1 cellular context compared by ENCODE assay signal in the genomic region with DNA sequence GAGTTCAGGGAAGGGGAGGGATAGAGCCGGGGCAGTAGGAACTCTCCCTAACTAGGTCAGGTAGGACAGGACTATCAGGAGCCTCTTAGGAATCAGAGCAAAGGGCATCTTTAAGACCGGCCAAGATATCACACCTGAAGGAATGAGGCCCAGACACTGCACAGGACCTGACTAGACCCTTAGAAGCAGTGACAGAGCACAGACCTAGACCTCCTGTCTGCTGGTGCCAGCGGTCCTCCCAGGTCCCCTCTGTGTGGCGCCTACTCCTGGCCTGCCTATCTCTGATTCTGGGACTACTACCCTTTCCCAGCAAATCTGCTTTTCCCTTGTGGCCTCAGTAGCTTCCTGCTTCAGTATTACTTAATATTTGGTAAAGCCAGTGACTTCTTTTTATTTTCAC.
TF ChIP-seq lines count a peak whose summit lies in the region.

No MANE protein-coding gene starts in this region.

TF ChIP-seq in K562, 482 proteins besides CTCF, POLR2A, EP300 and RAD21:
- TF ChIP-seq ZNF41 (CRISPR knock-in tag; conservative IDR thresholded peaks at IDR 0.05), result no peak
- no peak for TF ChIP-seq ZFP30 (CRISPR knock-in tag; IDR thresholded peaks at IDR 0.05; ENCODE audit: borderline replicate concordance)
- no peak for TF ChIP-seq MGA (IDR thresholded peaks at IDR 0.05)
- TF ChIP-seq PKNOX1 (IDR thresholded peaks at IDR 0.05), result no peak
- TF ChIP-seq, protein P1, sequence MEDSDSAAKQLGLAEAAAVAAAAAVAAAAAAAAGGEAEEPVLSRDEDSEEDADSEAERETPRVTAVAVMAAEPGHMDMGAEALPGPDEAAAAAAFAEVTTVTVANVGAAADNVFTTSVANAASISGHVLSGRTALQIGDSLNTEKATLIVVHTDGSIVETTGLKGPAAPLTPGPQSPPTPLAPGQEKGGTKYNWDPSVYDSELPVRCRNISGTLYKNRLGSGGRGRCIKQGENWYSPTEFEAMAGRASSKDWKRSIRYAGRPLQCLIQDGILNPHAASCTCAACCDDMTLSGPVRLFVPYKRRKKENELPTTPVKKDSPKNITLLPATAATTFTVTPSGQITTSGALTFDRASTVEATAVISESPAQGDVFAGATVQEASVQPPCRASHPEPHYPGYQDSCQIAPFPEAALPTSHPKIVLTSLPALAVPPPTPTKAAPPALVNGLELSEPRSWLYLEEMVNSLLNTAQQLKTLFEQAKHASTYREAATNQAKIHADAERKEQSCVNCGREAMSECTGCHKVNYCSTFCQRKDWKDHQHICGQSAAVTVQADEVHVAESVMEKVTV (CRISPR knock-in tag; IDR thresholded peaks at IDR 0.05), result no peak
- TF ChIP-seq ZNF785 (CRISPR knock-in tag; IDR thresholded peaks at IDR 0.05), result no peak
- no peak for TF ChIP-seq HLTF (IDR thresholded peaks at IDR 0.05)
- TF ChIP-seq YY1 (IDR thresholded peaks at IDR 0.05; ENCODE audit: borderline replicate concordance in 1 of 3, control insufficient read depth in 1 of 3, extremely low read depth in 1 of 3, insufficient read depth in 3 of 3, insufficient read length in 1 of 3, insufficient replicate concordance in 2 of 3, low read depth in 1 of 3, low read length in 2 of 3), result no peak
- no peak for TF ChIP-seq ZNF644 (tag; IDR thresholded peaks at IDR 0.05; ENCODE audit: low read depth)
- TF ChIP-seq HNRNPK (IDR thresholded peaks at IDR 0.05; ENCODE audit: low read depth, low read length, poor library complexity, severe bottlenecking), result no peak
- no peak for TF ChIP-seq ZNF589 (CRISPR knock-in tag; IDR thresholded peaks at IDR 0.05; ENCODE audit: low read depth)
- TF ChIP-seq CSDE1 (IDR thresholded peaks at IDR 0.05), result no peak
- TF ChIP-seq NRF1 (conservative IDR thresholded peaks at IDR 0.05 in 1 of 2, IDR thresholded peaks at IDR 0.05 in 1 of 2), result no peak
- TF ChIP-seq RFX5 (IDR thresholded peaks at IDR 0.05; ENCODE audit: low read depth, low read length), result no peak
- no peak for TF ChIP-seq FOSL1 (tag; conservative IDR thresholded peaks at IDR 0.05)
- TF ChIP-seq DNMT1 (IDR thresholded peaks at IDR 0.05), result no peak
- TF ChIP-seq NR0B1 (IDR thresholded peaks at IDR 0.05; ENCODE audit: partially characterized antibody), result no peak
